24 cellular contexts compared by ENCODE assay signal in the genomic region with DNA sequence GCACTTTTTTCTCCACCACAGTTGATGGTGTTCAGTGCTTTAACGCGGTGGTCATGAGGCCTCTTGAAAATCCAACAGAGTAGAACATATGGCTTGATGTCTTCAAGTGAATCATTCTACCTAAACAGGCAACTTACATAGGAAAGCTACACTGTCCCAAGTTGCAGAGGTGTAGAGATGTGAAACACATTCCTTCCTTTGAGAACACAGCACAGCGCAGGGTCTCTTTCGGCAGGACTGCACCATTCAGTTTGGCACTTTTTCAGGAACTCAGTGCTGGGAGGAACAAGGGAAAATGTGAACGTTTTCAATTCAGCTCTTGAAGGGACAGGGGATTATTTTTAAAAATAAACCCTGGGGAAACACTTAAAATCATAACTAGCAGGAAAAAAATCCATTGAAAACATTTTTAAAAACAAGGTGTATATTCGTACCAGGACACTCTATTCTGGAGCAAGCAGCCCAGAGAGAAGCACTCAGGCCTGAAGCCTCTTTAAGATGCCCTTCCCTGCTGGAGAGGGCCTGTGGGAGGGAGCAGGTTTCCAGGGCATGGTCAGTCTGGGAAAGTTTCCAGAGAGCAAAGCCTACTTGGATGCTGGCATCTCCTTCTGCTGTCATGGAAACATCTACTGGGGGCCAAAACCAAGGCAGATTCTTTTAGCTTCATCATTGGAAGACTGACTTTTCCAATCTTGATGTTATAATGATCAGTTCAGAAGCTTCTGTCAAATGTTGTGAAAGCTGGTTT.
DNase-seq lines count a peak whose midpoint lies in the region; ATAC-seq and FAIRE-seq lines count a peak whose summit lies in the region.
"Had no signal": no experiment of that assay in that cellular context is flagged by ENCODE, and none has a peak within 500 bp of the region (broad histone marks: within the 10 kb centered on the region; RNA-seq: fewer than 3 reads in every experiment).

No MANE protein-coding gene starts in this region.

- no peaks in the 10 kb centered on the region for H3K4me1 Mint-ChIP-seq in naive thymus-derived CD8-positive, alpha-beta T cell
- H3K4me1 Mint-ChIP-seq: activated naive CD4-positive, alpha-beta T cell treated with anti-CD3 and anti-CD28 coated beads, Interleukin-2, amount 10 ng/mL, durations not matched to agents 7 days and 5 days; H9; mesothelial cell of epicardium; stimulated activated naive CD8-positive, alpha-beta T cell treated with anti-CD3 and anti-CD28 coated beads, Interleukin-15, amount 100 ng/mL, for 72 hours had no signal

- no peaks in the 10 kb centered on the region for H3K36me3 ChIP-seq in small intestine (ENCODE audit: control insufficient read depth in 2 of 2, insufficient read depth in 2 of 2, low read length in 2 of 2)
- H3K36me3 ChIP-seq: upper lobe of left lung had no signal

- H3K4me3 ChIP-seq in small intestine (ENCODE audit: low read depth in 1 of 2, low read length in 2 of 2), result no peak overlapping the region
- H3K4me3 ChIP-seq: upper lobe of left lung had no signal

- no peak overlapping the region for H3K27ac Mint-ChIP-seq in naive thymus-derived CD8-positive, alpha-beta T cell
- H3K27ac Mint-ChIP-seq: activated naive CD4-positive, alpha-beta T cell treated with anti-CD3 and anti-CD28 coated beads, Interleukin-2, amount 10 ng/mL, durations not matched to agents 7 days and 5 days; CD8-positive, alpha-beta T cell; H9; mesothelial cell of epicardium; stimulated activated naive CD8-positive, alpha-beta T cell treated with anti-CD3 and anti-CD28 coated beads, Interleukin-15, amount 100 ng/mL, for 72 hours had no signal

- no peak for ATAC-seq in GM21526 (IDR thresholded peaks at IDR 0.05; ENCODE audit: low FRiP score, unreplicated experiment)
- no peak for ATAC-seq in HG02798 (IDR thresholded peaks at IDR 0.05; ENCODE audit: poor library complexity, unreplicated experiment)
- ATAC-seq in naive thymus-derived CD8-positive, alpha-beta T cell, result no peak
- ATAC-seq: CD8-positive, alpha-beta T cell; foreskin keratinocyte; left colon; stimulated activated naive CD8-positive, alpha-beta T cell treated with anti-CD3 and anti-CD28 coated beads, Interleukin-15, amount 100 ng/mL, for 72 hours had no signal

- peak; percentile 41 for DNase-seq in M059J (ENCODE audit: low read depth)
- peak in 44 of 58 donors; percentile 3 to 78 (median 37) for DNase-seq in anterior cingulate cortex (lab: John Stamatoyannopoulos, UW)
- DNase-seq in glomerular visceral epithelial cell (ENCODE audit: extremely low spot score), result peak; percentile 2
- DNase-seq in occipital lobe (lab: John Stamatoyannopoulos, UW), result peak; percentile 25
- no peak for DNase-seq in small intestine
- no peak for DNase-seq in naive thymus-derived CD8-positive, alpha-beta T cell
- DNase-seq: activated CD4-positive, CD25-positive, alpha-beta regulatory T cell treated with anti-CD3 and anti-CD28 coated beads, Interleukin-2, amount 50 U/mL, for 72 hours; activated CD8-positive, alpha-beta memory T cell treated with anti-CD3 and anti-CD28 coated beads for 24 hours; activated naive CD4-positive, alpha-beta T cell treated with anti-CD3 and anti-CD28 coated beads, Interleukin-2, amount 10 ng/mL, durations not matched to agents 7 days and 5 days; activated T-cell treated with anti-CD3 and anti-CD28 coated beads, Interleukin-2, amount 50 U/mL, for 48 hours; CD8-positive, alpha-beta T cell; foreskin keratinocyte; H9; Kasumi-1; left colon; NCI-H1105; NCI-H524 treated with DMSO at 0.1 percent for 48 hours; stimulated activated CD4-positive, alpha-beta T cell treated with anti-CD3 and anti-CD28 coated beads, Interleukin-4, amount 100 ng/mL, for 4 hours; stimulated activated naive CD8-positive, alpha-beta T cell treated with anti-CD3 and anti-CD28 coated beads, Interleukin-15, amount 100 ng/mL, for 72 hours; SW 1271; upper lobe of left lung had no signal

- WGBS in small intestine, 3 donors, result 78 to 86% (median 85%) methylated on average over 6 of the region's 6 CpGs

- H3K36me3 Mint-ChIP-seq in naive thymus-derived CD8-positive, alpha-beta T cell, result no peaks in the 10 kb centered on the region
- H3K36me3 Mint-ChIP-seq: activated naive CD4-positive, alpha-beta T cell treated with anti-CD3 and anti-CD28 coated beads, Interleukin-2, amount 10 ng/mL, durations not matched to agents 7 days and 5 days; CD8-positive, alpha-beta T cell; mesothelial cell of epicardium had no signal

- no peaks in the 10 kb centered on the region for H3K27me3 ChIP-seq in small intestine (ENCODE audit: control insufficient read depth in 2 of 2, insufficient read depth in 2 of 2, low read length in 2 of 2)
- H3K27me3 ChIP-seq: upper lobe of left lung had no signal

- H3K4me3 Mint-ChIP-seq in naive thymus-derived CD8-positive, alpha-beta T cell, result no peak overlapping the region
- H3K4me3 Mint-ChIP-seq: activated naive CD4-positive, alpha-beta T cell treated with anti-CD3 and anti-CD28 coated beads, Interleukin-2, amount 10 ng/mL, durations not matched to agents 7 days and 5 days; CD8-positive, alpha-beta T cell; H9; mesothelial cell of epicardium; stimulated activated naive CD8-positive, alpha-beta T cell treated with anti-CD3 and anti-CD28 coated beads, Interleukin-15, amount 100 ng/mL, for 72 hours had no signal

- POLR2A ChIA-PET in naive thymus-derived CD8-positive, alpha-beta T cell (lab: Charles Lee), result no interaction called here

- H3K9me3 ChIP-seq in small intestine (ENCODE audit: control insufficient read depth, low read depth), result no peaks in the 10 kb centered on the region
- H3K9me3 ChIP-seq: upper lobe of left lung had no signal

- peaks cover 0 to 6% (median 2%) of the 10 kb centered on the region in 5 donors for H3K27me3 Mint-ChIP-seq in naive thymus-derived CD8-positive, alpha-beta T cell
- H3K27me3 Mint-ChIP-seq: activated naive CD4-positive, alpha-beta T cell treated with anti-CD3 and anti-CD28 coated beads, Interleukin-2, amount 10 ng/mL, durations not matched to agents 7 days and 5 days had no signal

- no peaks in the 10 kb centered on the region for H3K9me3 Mint-ChIP-seq in naive thymus-derived CD8-positive, alpha-beta T cell
- H3K9me3 Mint-ChIP-seq: activated naive CD4-positive, alpha-beta T cell treated with anti-CD3 and anti-CD28 coated beads, Interleukin-2, amount 10 ng/mL, durations not matched to agents 7 days and 5 days; CD8-positive, alpha-beta T cell; H9; stimulated activated naive CD8-positive, alpha-beta T cell treated with anti-CD3 and anti-CD28 coated beads, Interleukin-15, amount 100 ng/mL, for 72 hours had no signal

- H3K27ac ChIP-seq in small intestine (ENCODE audit: low read depth in 1 of 2, low read length in 1 of 2), result no peak overlapping the region
- H3K27ac ChIP-seq: foreskin keratinocyte, upper lobe of left lung had no signal

- no peaks in the 10 kb centered on the region for H3K4me1 ChIP-seq in small intestine (ENCODE audit: control insufficient read depth in 2 of 2, insufficient read depth in 1 of 2, low read depth in 1 of 2, low read length in 1 of 2)
- H3K4me1 ChIP-seq: foreskin keratinocyte, upper lobe of left lung had no signal

- FAIRE-seq in small intestine (lab: Jason Lieb, UNC), result no peak

Comparison
In these comparisons a context has a peak if more than half of its experiments do, and no peak if none do; other contexts are left out.
1. DNase-seq: peak in M059J (single experiment), anterior cingulate cortex (44 of 58), glomerular visceral epithelial cell (single experiment) and occipital lobe (single experiment); none in small intestine (single experiment) and naive thymus-derived CD8-positive, alpha-beta T cell (0 of 10).